ENCODE assay signal across 34 cellular contexts in the genomic region with DNA sequence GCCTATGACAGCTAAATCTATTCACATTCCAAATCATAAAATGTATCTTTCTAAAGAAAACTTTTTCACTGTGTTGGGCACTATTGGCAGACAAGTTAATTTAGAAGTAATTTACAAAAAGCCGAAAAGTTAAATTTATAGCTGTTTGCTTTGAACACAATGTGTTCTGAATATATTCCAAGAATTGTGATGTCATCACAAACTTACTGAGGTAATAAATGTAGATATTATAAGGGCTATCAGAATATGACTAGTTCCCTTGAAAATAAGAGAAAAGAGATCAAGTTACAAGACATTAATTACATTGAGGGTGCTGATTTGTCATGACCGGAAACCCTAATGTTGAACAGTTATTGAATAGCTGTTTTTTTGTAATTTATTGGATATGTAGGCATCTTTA.
"Had no signal": no experiment of that assay in that cellular context is flagged by ENCODE, and none has a peak within 500 bp of the region (broad histone marks: within the 10 kb centered on the region; RNA-seq: fewer than 3 reads in every experiment).

No MANE protein-coding gene starts in this region.

- H3K9me3 ChIP-seq: adrenal gland, ascending aorta, body of pancreas, breast epithelium had no signal

- FAIRE-seq: astrocyte, bronchial epithelial cell had no signal

- ATAC-seq: activated naive CD4-positive, alpha-beta T cell treated with anti-CD3 and anti-CD28 coated beads, Interleukin-2, amount 50 U/mL, for 72 hours; activated naive CD8-positive, alpha-beta T cell treated with anti-CD3 and anti-CD28 coated beads, Interleukin-2, amount 50 U/mL, for 24 hours; activated T-cell treated with anti-CD3 and anti-CD28 coated beads, Interleukin-2, amount 50 U/mL, for 4 hours; activated T-cell treated with anti-CD3 and anti-CD28 coated beads, Interleukin-2, amount 50 U/mL, for 72 hours; activated T-helper 17 cell treated with anti-CD3 and anti-CD28 coated beads, Interleukin-2, amount 50 U/mL, for 72 hours; body of pancreas had no signal

- H3K36me3 ChIP-seq: adrenal gland, ascending aorta, brain microvascular endothelial cell, breast epithelium, cardiac muscle cell had no signal

- H3K4me1 ChIP-seq: adrenal gland, ascending aorta, body of pancreas, breast epithelium had no signal

- H3K4me3 ChIP-seq: adrenal gland, ascending aorta, body of pancreas, breast epithelium, cardiac muscle cell had no signal

- H3K27ac ChIP-seq: adrenal gland, ascending aorta, body of pancreas, brain microvascular endothelial cell, breast epithelium, cardiac muscle cell had no signal

- DNase-seq: activated effector memory CD4-positive, alpha-beta T cell treated with anti-CD3 and anti-CD28 coated beads, Interleukin-2, amount 50 U/mL, for 16 hours; activated effector memory CD4-positive, alpha-beta T cell treated with Interleukin-2 at 50 U/mL for 16 hours; activated gamma-delta T cell; activated gamma-delta T cell treated with Interleukin-2 at 50 U/mL for 16 hours; activated naive CD4-positive, alpha-beta T cell; activated naive CD4-positive, alpha-beta T cell treated with anti-CD3 and anti-CD28 coated beads for 36 hours; activated naive CD4-positive, alpha-beta T cell treated with anti-CD3 and anti-CD28 coated beads, Interleukin-2, amount 10 ng/mL, durations not matched to agents 7 days and 5 days; activated naive CD4-positive, alpha-beta T cell treated with anti-CD3 and anti-CD28 coated beads, Interleukin-2, amount 50 U/mL, for 16 hours; activated naive CD4-positive, alpha-beta T cell treated with Interleukin-2 at 50 U/mL for 16 hours; activated naive CD8-positive, alpha-beta T cell treated with anti-CD3 and anti-CD28 coated beads for 36 hours; activated naive CD8-positive, alpha-beta T cell treated with anti-CD3 and anti-CD28 coated beads, Interleukin-2, amount 10 ng/mL, durations not matched to agents 7 days and 5 days; activated naive CD8-positive, alpha-beta T cell treated with anti-CD3 and anti-CD28 coated beads, Interleukin-2, amount 50 U/mL, for 24 hours; activated T-cell treated with anti-CD3 and anti-CD28 coated beads, Interleukin-2, amount 50 U/mL, for 1 hour; activated T-cell treated with anti-CD3 and anti-CD28 coated beads, Interleukin-2, amount 50 U/mL, for 24 hours; activated T-cell treated with anti-CD3 and anti-CD28 coated beads, Interleukin-2, amount 50 U/mL, for 4 hours; activated T-cell treated with anti-CD3 and anti-CD28 coated beads, Interleukin-2, amount 50 U/mL, for 48 hours; activated T-cell treated with anti-CD3 and anti-CD28 coated beads, Interleukin-2, amount 50 U/mL, for 72 hours; adrenal gland; amniotic stem cell; amygdala; anterior cingulate cortex; aorta; body of pancreas; brain microvascular endothelial cell; caudate nucleus; central memory CD4-positive, alpha-beta T cell; cerebellar nuclear complex had no signal

- H3K27me3 ChIP-seq: adrenal gland, ascending aorta, body of pancreas, brain microvascular endothelial cell, breast epithelium, cardiac muscle cell had no signal
